21 cellular contexts compared by ENCODE assay signal in the genomic region with DNA sequence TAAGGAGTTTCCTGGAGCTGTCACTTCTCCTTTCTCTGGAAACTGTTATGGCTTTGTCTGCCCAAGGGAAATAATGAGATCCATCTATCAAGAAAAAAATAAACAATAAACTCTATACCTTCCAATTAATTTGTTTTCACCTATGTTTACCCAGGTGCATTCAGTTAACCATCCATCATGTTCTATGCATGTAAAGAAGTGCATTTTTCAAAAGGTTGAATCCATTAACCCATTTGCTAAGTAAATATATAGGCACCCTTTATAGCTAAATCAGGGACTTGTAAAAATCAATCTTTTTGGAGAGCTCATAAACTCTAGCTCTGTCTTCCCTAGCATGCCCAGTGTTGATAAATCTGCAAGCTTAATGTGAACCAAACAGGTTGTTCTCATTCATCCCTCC.
A peak's percentile ranks its signal among the peaks of the same experiment; 100 is the strongest.
DNase-seq lines count a peak whose midpoint lies in the region; ATAC-seq lines count a peak whose summit lies in the region.
"Had no signal": no experiment of that assay in that cellular context is flagged by ENCODE, and none has a peak within 500 bp of the region (broad histone marks: within the 10 kb centered on the region; RNA-seq: fewer than 3 reads in every experiment).

No MANE protein-coding gene starts in this region.

- peak; percentile 58 for DNase-seq in DMS79 treated with DMSO at 0.1 percent for 48 hours (lab: John Stamatoyannopoulos, UW)
- no peak for DNase-seq in DMS79 (lab: John Stamatoyannopoulos, UW)
- DNase-seq in NCI-H1930 (lab: John Stamatoyannopoulos, UW) = peak; percentile 89 to 91
- peak; percentile 99 for DNase-seq in NCI-H748 (lab: John Stamatoyannopoulos, UW; ENCODE audit: unreplicated experiment)
- peak; percentile 11 for DNase-seq in retina
- no peak for DNase-seq in stimulated activated CD8-positive, alpha-beta memory T cell treated with anti-CD3 and anti-CD28 coated beads, Interleukin-4, amount 100 ng/mL, for 48 hours
- DNase-seq: 8988T; activated CD4-positive, alpha-beta T cell treated with anti-CD3 and anti-CD28 coated beads for 48 hours; activated T-cell treated with anti-CD3 and anti-CD28 coated beads, Interleukin-2, amount 50 U/mL, for 4 hours; brain microvascular endothelial cell; CD4-positive, alpha-beta T cell; DMS 273 treated with DMSO at 0.1 percent for 48 hours; head of caudate nucleus; Karpas-422; posterior cingulate gyrus; SK-N-SH; stomach; trophoblast cell had no signal

- ATAC-seq in GM21529 (IDR thresholded peaks at IDR 0.05; ENCODE audit: unreplicated experiment) = no peak
- no peak for ATAC-seq in HG02870 (IDR thresholded peaks at IDR 0.05; ENCODE audit: unreplicated experiment)
- ATAC-seq: activated T-cell treated with anti-CD3 and anti-CD28 coated beads, Interleukin-2, amount 50 U/mL, for 4 hours; GM23338 had no signal

Comparison
In these comparisons a context has a peak if more than half of its experiments do, and no peak if none do; other contexts are left out.
1. DNase-seq: peak in DMS79 treated with DMSO at 0.1 percent for 48 hours (single experiment), NCI-H1930 (2 of 2), NCI-H748 (single experiment) and retina (single experiment); none in DMS79 (single experiment) and stimulated activated CD8-positive, alpha-beta memory T cell treated with anti-CD3 and anti-CD28 coated beads, Interleukin-4, amount 100 ng/mL, for 48 hours (single experiment).